Comparison of ENCODE assay signal across 8 cellular contexts in genomic region chr15:52677593-52677992, GRCh38. TPM values are rescaled to one million over a fixed set of nuclear protein-coding genes. Genes with fewer than 3 reads are reported as not detected.
DNase-seq lines count a peak whose midpoint lies in the region; ATAC-seq and TF ChIP-seq lines count a peak whose summit lies in the region.

No MANE protein-coding gene starts in this region.

- H3K79me2 ChIP-seq in OCI-LY1 (ENCODE audit: insufficient read depth, low read length): peaks cover 51% of the 10 kb centered on the region

- ATAC-seq in GM21576 (IDR thresholded peaks at IDR 0.05; ENCODE audit: unreplicated experiment): peak; percentile 13

- no peaks in the 10 kb centered on the region for H3K27me3 ChIP-seq in OCI-LY1 (ENCODE audit: insufficient read depth, low read length)

- H3K9ac ChIP-seq in ES-I3 (ENCODE audit: low read depth, low read length) (peak overlapping the region; percentile 68; the same call in 1 of the 2 replicates), OCI-LY1 (ENCODE audit: low read length) (peak overlapping the region; percentile 78)

- DNase-seq in epithelial cell of esophagus (ENCODE audit: low read depth) (no peak), renal cortical epithelial cell (ENCODE audit: low read depth) (peak; percentile 19), NCI-H2107 (lab: John Stamatoyannopoulos, UW) (no peak), NCI-H526 (lab: John Stamatoyannopoulos, UW) (no peak)
- no peak for DNase-seq in stimulated activated CD4-positive, alpha-beta T cell treated with anti-CD3 and anti-CD28 coated beads, Interleukin-1b, Interleukin-23, amount 100 ng/mL, for 48 hours

- no peaks in the 10 kb centered on the region for H3K9me3 ChIP-seq in ES-I3 (ENCODE audit: control insufficient read depth, insufficient read depth, low read length)
- H3K9me3 ChIP-seq in OCI-LY1 (ENCODE audit: low read length): no peaks in the 10 kb centered on the region

- no peaks in the 10 kb centered on the region for H3K9me2 ChIP-seq in OCI-LY1 (ENCODE audit: low read depth, low read length)

- H3K4me3 ChIP-seq in OCI-LY1 (ENCODE audit: low read depth, low read length, poor library complexity, severe bottlenecking): peak overlapping the region; percentile 88
- H3K4me3 ChIP-seq in epithelial cell of esophagus (ENCODE audit: low read length): peak overlapping the region; percentile 75

- H2AFZ ChIP-seq in OCI-LY1 (ENCODE audit: low read length): no peak overlapping the region

- H4K20me1 ChIP-seq in OCI-LY1 (ENCODE audit: insufficient read depth, low read length): no peaks in the 10 kb centered on the region

- H3K4me1 ChIP-seq in ES-I3 (ENCODE audit: insufficient read depth, low read length) (peaks cover 9% of the 10 kb centered on the region; the same call in 1 of the 2 replicates), OCI-LY1 (ENCODE audit: insufficient read depth, low read length, severe bottlenecking) (peaks cover 76% of the 10 kb centered on the region)

- H3K36me3 ChIP-seq in ES-I3 (ENCODE audit: insufficient read depth, low read length) (no peaks in the 10 kb centered on the region), OCI-LY1 (ENCODE audit: insufficient read depth, low read length) (peaks cover 48% of the 10 kb centered on the region)

- no peaks in the 10 kb centered on the region for H3F3A ChIP-seq in OCI-LY1 (ENCODE audit: insufficient read depth, low read length)

- peak overlapping the region; percentile 86 for H3K27ac ChIP-seq in OCI-LY1 (ENCODE audit: low read depth, low read length, poor library complexity, severe bottlenecking)

- no peak for TF ChIP-seq CTCF in OCI-LY1 (IDR thresholded peaks at IDR 0.05; ENCODE audit: low read length)
- no peak for TF ChIP-seq CTCF in epithelial cell of esophagus (IDR thresholded peaks at IDR 0.05; ENCODE audit: insufficient read depth, low read depth, low read length, missing control alignments)

- peak overlapping the region; percentile 75 for H3K4me2 ChIP-seq in OCI-LY1 (ENCODE audit: low read length)

RNA-seq across cellular contexts. Expression of gene ATOSA, which starts 1.6 kb away (rescaled TPM):
- 10.2 and 51.5 TPM in 2 replicates for total RNA-seq in renal cortical epithelial cell
